1 cellular context compared by ENCODE assay signal in the genomic region with DNA sequence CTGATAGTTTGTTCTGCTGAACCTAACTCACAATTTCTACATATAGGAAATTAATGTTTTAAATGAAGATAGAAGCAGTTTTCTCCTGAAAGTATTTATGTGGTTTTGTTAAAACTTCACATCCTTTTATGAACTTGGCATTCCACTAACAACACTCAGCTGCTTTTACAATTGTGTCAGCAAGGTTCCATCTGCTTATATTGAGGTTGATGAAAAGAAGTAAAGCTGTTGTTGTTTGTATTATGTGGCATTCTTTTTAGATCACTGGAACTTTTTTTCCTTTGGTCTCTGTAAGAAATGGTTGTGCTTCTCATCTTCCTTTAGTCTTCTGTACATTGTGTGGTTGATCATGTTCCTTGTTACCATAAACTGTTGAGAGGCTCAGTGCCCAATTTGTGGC.
TF ChIP-seq lines count a peak whose summit lies in the region.

No MANE protein-coding gene starts in this region.

TF ChIP-seq in IMR-90, 13 proteins besides CTCF, POLR2A, EP300 and RAD21:
- TF ChIP-seq CEBPB (IDR thresholded peaks at IDR 0.05; ENCODE audit: low read depth, low read length) (no peak), MXI1 (IDR thresholded peaks at IDR 0.05; ENCODE audit: borderline replicate concordance, low read depth, low read length) (no peak), ELK1 (IDR thresholded peaks at IDR 0.05; ENCODE audit: borderline replicate concordance, low read depth, low read length) (no peak), FOS (IDR thresholded peaks at IDR 0.05; ENCODE audit: low read depth, low read length) (no peak), USF2 (IDR thresholded peaks at IDR 0.05; ENCODE audit: low read depth, low read length) (no peak), RFX5 (IDR thresholded peaks at IDR 0.05; ENCODE audit: low read depth, low read length) (no peak), NFE2L2 (IDR thresholded peaks at IDR 0.05; ENCODE audit: low read depth, low read length) (no peak), BHLHE40 (IDR thresholded peaks at IDR 0.05; ENCODE audit: low read depth, low read length) (no peak), SMC3 (IDR thresholded peaks at IDR 0.05; ENCODE audit: low read depth, low read length) (no peak), CHD1 (IDR thresholded peaks at IDR 0.05; ENCODE audit: low read depth, low read length) (no peak), RCOR1 (IDR thresholded peaks at IDR 0.05; ENCODE audit: insufficient replicate concordance, low read length) (no peak), MAZ (IDR thresholded peaks at IDR 0.05; ENCODE audit: borderline replicate concordance, low read depth, low read length) (no peak)
